Comparison of ENCODE assay signal across 20 cellular contexts in the genomic region with DNA sequence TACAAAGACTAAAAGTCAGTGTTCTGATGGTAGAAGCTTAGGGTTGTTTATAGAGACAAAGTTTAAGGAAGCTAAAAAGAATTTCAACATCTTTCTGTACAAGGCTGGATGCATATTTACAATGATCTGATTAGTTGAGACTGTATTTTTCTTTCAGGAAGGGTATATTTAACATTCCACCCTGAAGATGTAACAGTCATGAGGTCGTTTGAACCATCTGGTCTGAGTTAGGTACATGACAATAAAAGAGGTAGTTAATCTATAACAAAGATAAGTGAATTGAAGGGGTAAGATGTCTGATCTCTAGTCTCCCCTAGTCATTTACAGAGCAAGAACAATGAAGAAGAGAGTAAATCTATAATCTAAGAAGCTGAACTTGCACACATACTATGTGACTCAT.
"Had no signal": no experiment of that assay in that cellular context is flagged by ENCODE, and none has a peak within 500 bp of the region (broad histone marks: within the 10 kb centered on the region; RNA-seq: fewer than 3 reads in every experiment).

No MANE protein-coding gene starts in this region.

- H3K9me3 ChIP-seq: body of pancreas, thoracic aorta had no signal

- ATAC-seq: activated CD4-positive, CD25-positive, alpha-beta regulatory T cell treated with anti-CD3 and anti-CD28 coated beads, Interleukin-2, amount 50 U/mL, for 24 hours; activated CD8-positive, alpha-beta memory T cell treated with anti-CD3 and anti-CD28 coated beads, Interleukin-2, amount 10 ng/mL, durations not matched to agents 7 days and 5 days; activated CD8-positive, alpha-beta T cell treated with anti-CD3 and anti-CD28 coated beads for 36 hours; body of pancreas; heart right ventricle; left lung; naive thymus-derived CD8-positive, alpha-beta T cell had no signal

- H3K4me3 ChIP-seq: body of pancreas, cardiac muscle cell, heart right ventricle, left lung, lung, thoracic aorta had no signal

- DNase-seq: activated CD4-positive, alpha-beta T cell treated with anti-CD3 and anti-CD28 coated beads, Interleukin-2, amount 10 ng/mL, durations not matched to agents 7 days and 5 days; activated CD8-positive, alpha-beta memory T cell treated with anti-CD3 and anti-CD28 coated beads, Interleukin-2, amount 10 ng/mL, durations not matched to agents 7 days and 5 days; activated CD8-positive, alpha-beta T cell treated with anti-CD3 and anti-CD28 coated beads for 36 hours; activated effector memory CD4-positive, alpha-beta T cell treated with anti-CD3 and anti-CD28 coated beads, Interleukin-2, amount 50 U/mL, for 16 hours; activated naive CD4-positive, alpha-beta T cell treated with anti-CD3 and anti-CD28 coated beads, Interleukin-2, amount 10 ng/mL, durations not matched to agents 7 days and 5 days; activated T-cell treated with anti-CD3 and anti-CD28 coated beads for 4 hours; anterior cingulate cortex; body of pancreas; heart right ventricle; left lung; naive thymus-derived CD8-positive, alpha-beta T cell; retina; stimulated activated CD4-positive, alpha-beta T cell treated with anti-CD3 and anti-CD28 coated beads, Interleukin-4, amount 100 ng/mL, for 1 hour; stimulated activated naive CD4-positive, alpha-beta T cell treated with Interleukin-2 at 50 U/mL for 16 hours had no signal

- H3K27me3 ChIP-seq: body of pancreas, cardiac muscle cell, heart right ventricle, left lung had no signal

- H3K4me1 ChIP-seq: body of pancreas, heart right ventricle, left lung had no signal

- H3K27ac ChIP-seq: body of pancreas, cardiac muscle cell, epithelial cell of prostate, heart right ventricle, left lung, thoracic aorta, VCaP had no signal

- H3K36me3 ChIP-seq: cardiac muscle cell, heart right ventricle, left lung, thoracic aorta had no signal
